Comparison of ENCODE assay signal across 1 cellular context in the genomic region with DNA sequence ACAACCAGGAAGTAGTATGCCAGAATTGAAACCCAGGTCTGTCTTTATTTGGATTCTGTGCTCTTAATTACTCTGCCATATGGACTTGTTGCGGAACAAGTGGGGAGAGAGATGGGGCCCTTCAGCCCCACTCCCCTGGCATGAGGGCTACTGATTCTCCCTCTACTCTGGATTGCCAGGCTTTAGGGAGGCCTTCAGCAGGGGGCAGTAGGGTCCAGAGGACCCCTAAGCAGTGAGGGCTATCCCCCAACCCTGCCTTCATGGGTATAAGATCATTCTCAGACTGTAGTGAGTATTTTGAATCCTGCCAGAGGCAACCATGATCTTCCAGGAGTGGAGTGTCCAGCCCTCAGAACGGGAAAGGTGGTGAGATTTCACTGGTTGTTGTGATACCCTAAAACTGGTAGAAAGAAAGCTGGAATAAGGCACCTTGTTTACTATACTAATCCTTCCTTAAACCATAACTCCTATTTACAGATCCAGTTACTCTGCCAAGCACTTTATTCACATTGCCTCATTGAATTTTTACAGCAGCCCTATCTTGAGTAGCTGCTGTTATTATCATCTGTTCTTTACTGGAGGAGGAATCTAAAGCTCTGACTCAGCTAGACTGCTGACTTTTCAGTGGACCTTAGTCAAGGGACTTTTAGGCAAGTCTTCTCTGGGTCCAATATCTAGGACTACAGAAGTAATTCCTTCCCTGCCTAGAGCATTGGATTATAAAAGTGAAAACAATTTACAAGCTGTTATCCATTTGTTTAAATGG.
TF ChIP-seq lines count a peak whose summit lies in the region.

No MANE protein-coding gene starts in this region.

TF ChIP-seq in GM23338, 12 proteins besides CTCF, POLR2A, EP300 and RAD21:
- no peak for TF ChIP-seq NANOG (IDR thresholded peaks at IDR 0.05; ENCODE audit: borderline replicate concordance)
- no peak for TF ChIP-seq ZNF114 (CRISPR knock-in tag; IDR thresholded peaks at IDR 0.05)
- no peak for TF ChIP-seq CREB1 (CRISPR knock-in tag; IDR thresholded peaks at IDR 0.05; ENCODE audit: low read depth)
- TF ChIP-seq, protein P1, sequence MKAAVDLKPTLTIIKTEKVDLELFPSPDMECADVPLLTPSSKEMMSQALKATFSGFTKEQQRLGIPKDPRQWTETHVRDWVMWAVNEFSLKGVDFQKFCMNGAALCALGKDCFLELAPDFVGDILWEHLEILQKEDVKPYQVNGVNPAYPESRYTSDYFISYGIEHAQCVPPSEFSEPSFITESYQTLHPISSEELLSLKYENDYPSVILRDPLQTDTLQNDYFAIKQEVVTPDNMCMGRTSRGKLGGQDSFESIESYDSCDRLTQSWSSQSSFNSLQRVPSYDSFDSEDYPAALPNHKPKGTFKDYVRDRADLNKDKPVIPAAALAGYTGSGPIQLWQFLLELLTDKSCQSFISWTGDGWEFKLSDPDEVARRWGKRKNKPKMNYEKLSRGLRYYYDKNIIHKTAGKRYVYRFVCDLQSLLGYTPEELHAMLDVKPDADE (IDR thresholded peaks at IDR 0.05): no peak
